Comparison of ENCODE assay signal across 8 cellular contexts in genomic region chr3:14126017-14126902, GRCh38. TPM values are rescaled to one million over a fixed set of nuclear protein-coding genes. Genes with fewer than 3 reads are reported as not detected.
DNase-seq lines count a peak whose midpoint lies in the region; ATAC-seq, FAIRE-seq and TF ChIP-seq lines count a peak whose summit lies in the region.

No MANE protein-coding gene starts in this region.

- CTCF ChIA-PET in Calu3 (lab: Charles Lee) = interaction anchor here (0.7 to 2.2 kb wide), 6 partner anchors 9 to 568 kb away, joined by 3 to 28 read pairs (median 6); partner anchors contain the start of genes LSM3 and XPC

- 51 to 62% methylated on average over 11 of the region's 11 CpGs for WGBS in pancreas, 2 donors

- intact Hi-C loops in Calu3 (cut with micrococcal nuclease; ENCODE audit: unreplicated experiment) = loop anchor here (10.0 kb wide), 1 partner anchor 471 kb away; no protein-coding TSS in a partner anchor
- intact Hi-C loops in pancreas (cut with DNase I) = no loop called here

- H3K4me1 Mint-ChIP-seq in Calu3 (ENCODE audit: low read depth, unreplicated experiment) = peaks cover 23% of the 10 kb centered on the region

- TF ChIP-seq POLR2A in Peyer's patch (IDR thresholded peaks at IDR 0.05) = no peak

- H3K4me1 ChIP-seq in Peyer's patch (peaks cover 0 to 32% (median 15%) of the 10 kb centered on the region in 4 donors), pancreas (peaks cover 7 to 22% (median 15%) of the 10 kb centered on the region in 3 donors)

- no peak for DNase-seq in Calu3
- peak in 1 of 3 donors; percentile 79 for DNase-seq in Peyer's patch
- no peak for DNase-seq in epithelial cell of prostate (ENCODE audit: low read depth, low spot score)
- DNase-seq in pancreas = peak in 1 of 6 donors; percentile 11
- no peak for DNase-seq in stimulated activated naive CD4-positive, alpha-beta T cell treated with Interleukin-2 at 50 U/mL for 16 hours (lab: John Stamatoyannopoulos, UW)
- no peak for DNase-seq in omental fat pad (ENCODE audit: low spot score)

- H3K9me3 ChIP-seq in Peyer's patch = no peaks in the 10 kb centered on the region
- H3K9me3 ChIP-seq in pancreas = no peaks in the 10 kb centered on the region

- H3K36me3 ChIP-seq in Peyer's patch (peaks cover 0 to 39% (median 0%) of the 10 kb centered on the region in 3 donors), pancreas (peaks cover 0 to 19% (median 3%) of the 10 kb centered on the region in 3 donors)

- H3K4me3 ChIP-seq in Peyer's patch (peak overlapping the region; percentile 64 to 91 (median 84)), pancreas (peak overlapping the region; percentile 80 to 98 (median 90))

- H3K4me3 Mint-ChIP-seq in Calu3 (ENCODE audit: low read depth, unreplicated experiment) = peak overlapping the region; percentile 97

- H3K27me3 Mint-ChIP-seq in Calu3 (ENCODE audit: unreplicated experiment) = no peaks in the 10 kb centered on the region

- H3K27me3 ChIP-seq in Peyer's patch = no peaks in the 10 kb centered on the region
- H3K27me3 ChIP-seq in pancreas = no peaks in the 10 kb centered on the region

- no peak for TF ChIP-seq CTCF in Calu3 (IDR thresholded peaks at IDR 0.05; ENCODE audit: unreplicated experiment)
- no peak for TF ChIP-seq CTCF in Peyer's patch (IDR thresholded peaks at IDR 0.05)
- TF ChIP-seq CTCF in pancreas (IDR thresholded peaks at IDR 0.05) = no peak
- no peak for TF ChIP-seq CTCF in omental fat pad (IDR thresholded peaks at IDR 0.05)

- BruUV-seq in Calu3 (replicated peaks; lab: Mats Ljungman, UMichigan) = no TSS peak

- no peak for FAIRE-seq in pancreas (lab: Jason Lieb, UNC)

- H3K27ac Mint-ChIP-seq in Calu3 (ENCODE audit: unreplicated experiment) = peak overlapping the region; percentile 97

- H3K27ac ChIP-seq in Peyer's patch (peak overlapping the region; percentile 90 to 94 (median 92)), epithelial cell of prostate (peak overlapping the region; percentile 95), pancreas (peak overlapping the region; percentile 83 to 94 (median 91))

- H3K9me3 Mint-ChIP-seq in Calu3 (ENCODE audit: low read depth, unreplicated experiment) = no peaks in the 10 kb centered on the region

- H3K36me3 Mint-ChIP-seq in Calu3 (ENCODE audit: insufficient read depth, unreplicated experiment) = peaks cover 40% of the 10 kb centered on the region

- ATAC-seq in pancreas (no peak), HG03039 (IDR thresholded peaks at IDR 0.05; ENCODE audit: unreplicated experiment) (no peak), omental fat pad (ENCODE audit: low FRiP score) (no peak), GM19467 (IDR thresholded peaks at IDR 0.05; ENCODE audit: unreplicated experiment) (no peak)

RNA-seq across cellular contexts. Expression of gene TMEM43, which starts 1.4 kb away (rescaled TPM):
- total RNA-seq in Calu3 (2022) (56.2 and 57.0 TPM in 2 replicates), Peyer's patch (10 to 100 TPM; 26.6 to 56.5 (median 40.3) TPM), pancreas (10 to 100 TPM; 11.2 to 31.2 (median 17.6) TPM), omental fat pad (100 to 1,000 TPM; 110 to 143 (median 140) TPM)
- 10 to 100 TPM; 13.5 to 22.8 TPM for polyA plus RNA-seq in pancreas

RNA-seq across cellular contexts. Expression of gene CHCHD4, which starts 1.6 kb away (rescaled TPM):
- 14.3 and 16.7 TPM in 2 replicates for total RNA-seq in Calu3 (2022)
- total RNA-seq in Peyer's patch = 10 to 100 TPM; 10.7 to 15.7 (median 11.6) TPM
- total RNA-seq in pancreas = 1 to 10 TPM; 3.2 to 6.0 (median 5.3) TPM
- 1 to 10 TPM; 3.4 to 8.6 TPM for polyA plus RNA-seq in pancreas
- total RNA-seq in omental fat pad = 10 to 100 TPM; 11.4 to 19.1 (median 14.7) TPM

RNA-seq across cellular contexts. Expression of gene XPC, which starts 52.1 kb away (rescaled TPM):
- 23.8 and 24.3 TPM in 2 replicates for total RNA-seq in Calu3 (2022)
- 10 to 100 TPM; 46.1 to 88.3 (median 78.6) TPM for total RNA-seq in Peyer's patch
- 10 to 100 TPM; 14.2 to 29.9 (median 19.5) TPM for total RNA-seq in pancreas
- 10 to 100 TPM; 17.2 to 26.7 TPM for polyA plus RNA-seq in pancreas
- total RNA-seq in omental fat pad = 10 to 100 TPM; 26.5 to 47.8 (median 33.8) TPM

RNA-seq across cellular contexts. Expression of gene LSM3, which starts 52.4 kb away (rescaled TPM):
- total RNA-seq in Calu3 (2022) (16.7 and 17.7 TPM in 2 replicates), Peyer's patch (10 to 100 TPM in 1 of 4 donors, 1 to 10 TPM in 3; 4.6 to 10.7 (median 7.0) TPM), pancreas (1 to 10 TPM; 3.2 to 5.0 (median 4.3) TPM), omental fat pad (10 to 100 TPM in 2 of 4 donors, 1 to 10 TPM in 2; 8.0 to 12.4 (median 10.9) TPM)
- polyA plus RNA-seq in pancreas = 1 to 10 TPM; 3.7 to 7.9 TPM
